15 cellular contexts compared by ENCODE assay signal in genomic region chr9:456365-456764, GRCh38. TPM values are rescaled to one million over a fixed set of nuclear protein-coding genes. Genes with fewer than 3 reads are reported as not detected.
DNase-seq lines count a peak whose midpoint lies in the region; ATAC-seq and TF ChIP-seq lines count a peak whose summit lies in the region.
"Had no signal": no experiment of that assay in that cellular context is flagged by ENCODE, and none has a peak within 500 bp of the region (broad histone marks: within the 10 kb centered on the region; RNA-seq: fewer than 3 reads in every experiment).

No MANE protein-coding gene starts in this region.

- TF ChIP-seq CTCF in heart left ventricle (IDR thresholded peaks at IDR 0.05) (no peak), psoas muscle (IDR thresholded peaks at IDR 0.05) (no peak)

- H3K27me3 ChIP-seq in MG63: no peaks in the 10 kb centered on the region
- no peaks in the 10 kb centered on the region for H3K27me3 ChIP-seq in heart left ventricle
- no peaks in the 10 kb centered on the region for H3K27me3 ChIP-seq in psoas muscle (ENCODE audit: insufficient read depth in 3 of 3, low read length in 2 of 3)
- H3K27me3 ChIP-seq in effector memory CD4-positive, alpha-beta T cell (replicated peaks; ENCODE audit: control insufficient read depth, insufficient read depth, low read length, poor library complexity, severe bottlenecking): no peaks in the 10 kb centered on the region

- ATAC-seq in heart left ventricle (peak; percentile 92 to 95 (median 93)), psoas muscle (peak; percentile 59 to 97 (median 84)), GM18519 (IDR thresholded peaks at IDR 0.05; ENCODE audit: low FRiP score, unreplicated experiment) (no peak)
- ATAC-seq: natural killer cell had no signal

- in situ Hi-C loops in Caki2 (cut with HindIII; ENCODE audit: low pct_unique_long_range_greater_than_20kb, low sequenced_read_pairs): no loop called here

- H3K27ac ChIP-seq in heart left ventricle (peak overlapping the region in 11 of 12 donors; percentile 27 to 75 (median 63)), psoas muscle (no peak overlapping the region)
- H3K27ac ChIP-seq in effector memory CD4-positive, alpha-beta T cell (ENCODE audit: insufficient read depth, low read length, poor library complexity, severe bottlenecking): no peak overlapping the region

- H3K4me1 ChIP-seq in heart left ventricle (peaks cover 0 to 23% (median 0%) of the 10 kb centered on the region in 12 donors), psoas muscle (no peaks in the 10 kb centered on the region)
- no peaks in the 10 kb centered on the region for H3K4me1 ChIP-seq in effector memory CD4-positive, alpha-beta T cell (ENCODE audit: control insufficient read depth, insufficient read depth, low read length, poor library complexity, severe bottlenecking)

- peak; percentile 41 for DNase-seq in Caki2 (ENCODE audit: low read depth)
- peak; percentile 11 for DNase-seq in MG63
- DNase-seq in heart left ventricle: peak in 4 of 5 donors; percentile 45 to 78 (median 62)
- peak in 1 of 2 donors; percentile 56 for DNase-seq in psoas muscle
- DNase-seq in NCI-H526 treated with DMSO at 0.1 percent for 48 hours (lab: John Stamatoyannopoulos, UW): no peak
- no peak for DNase-seq in effector memory CD4-positive, alpha-beta T cell
- DNase-seq in AML-193 (lab: John Stamatoyannopoulos, UW): no peak
- DNase-seq: activated CD4-positive, alpha-beta T cell treated with anti-CD3 and anti-CD28 coated beads, Interleukin-2, amount 10 ng/mL, durations not matched to agents 7 days and 5 days; activated gamma-delta T cell treated with Interleukin-2 at 50 U/mL for 16 hours; aorta; kidney; natural killer cell; NCI-H187 treated with DMSO at 0.1 percent for 48 hours; posterior cingulate gyrus had no signal

- TF ChIP-seq POLR2A in heart left ventricle (IDR thresholded peaks at IDR 0.05): no peak

- 41 to 51% (median 48%) methylated on average over 6 of the region's 6 CpGs for WGBS in heart left ventricle, 4 donors
- WGBS in psoas muscle, 3 donors: 24 to 32% (median 29%) methylated on average over 6 of the region's 6 CpGs

- intact Hi-C loops in heart left ventricle (cut with DNase I) (no loop called here), psoas muscle (cut with DNase I) (no loop called here)

- H3K36me3 ChIP-seq in MG63: no peaks in the 10 kb centered on the region
- H3K36me3 ChIP-seq in heart left ventricle: peaks cover 0 to 68% (median 0%) of the 10 kb centered on the region in 9 donors
- no peaks in the 10 kb centered on the region for H3K36me3 ChIP-seq in psoas muscle (ENCODE audit: insufficient read depth in 1 of 2, low read depth in 1 of 2)
- H3K36me3 ChIP-seq in effector memory CD4-positive, alpha-beta T cell (ENCODE audit: control insufficient read depth, insufficient read depth, low read length): peaks cover 65% of the 10 kb centered on the region

- H3K4me3 ChIP-seq in MG63 (no peak overlapping the region), heart left ventricle (peak overlapping the region in 1 of 12 donors; percentile 18), psoas muscle (no peak overlapping the region)
- H3K4me3 ChIP-seq in effector memory CD4-positive, alpha-beta T cell (ENCODE audit: insufficient read depth, low read depth, low read length, poor library complexity, severe bottlenecking): no peak overlapping the region

- H3K9me3 ChIP-seq in MG63 (no peaks in the 10 kb centered on the region), heart left ventricle (no peaks in the 10 kb centered on the region), psoas muscle (no peaks in the 10 kb centered on the region)
- no peaks in the 10 kb centered on the region for H3K9me3 ChIP-seq in effector memory CD4-positive, alpha-beta T cell (ENCODE audit: control insufficient read depth, low read length)

RNA-seq across cellular contexts. Expression of gene KANK1, which starts 48.1 kb away (rescaled TPM):
- total RNA-seq in Caki2 (2014; rRNA removed; shearing (Covaris generic); ENCODE audit: low replicate concordance): 64.6 and 67.3 TPM in 2 replicates
- total RNA-seq in MG63 (2014; rRNA removed; shearing (Covaris generic); ENCODE audit: low replicate concordance): 45.6 and 48.8 TPM in 2 replicates
- total RNA-seq in heart left ventricle (100 to 1,000 TPM in 7 of 9 donors, 10 to 100 TPM in 2; 74.9 to 242 (median 121) TPM), psoas muscle (100 to 1,000 TPM in 1 of 4 donors, 10 to 100 TPM in 3; 29.2 to 114 (median 60.0) TPM)
- polyA plus RNA-seq in heart left ventricle (10 to 100 TPM; 53.6 to 92.0 TPM), psoas muscle (10 to 100 TPM; 28.4 to 75.1 (median 32.8) TPM)

Comparison
In these comparisons a context has a peak if more than half of its experiments do, and no peak if none do; other contexts are left out.
1. DNase-seq: peak in Caki2 (single experiment), MG63 (single experiment) and heart left ventricle (4 of 5); none in NCI-H526 treated with DMSO at 0.1 percent for 48 hours (single experiment), effector memory CD4-positive, alpha-beta T cell (0 of 3) and AML-193 (0 of 2).
2. H3K27ac ChIP-seq: peak in heart left ventricle (11 of 12); none in psoas muscle (single experiment) and effector memory CD4-positive, alpha-beta T cell (single experiment).